ENCODE assay signal across 20 cellular contexts in the genomic region with DNA sequence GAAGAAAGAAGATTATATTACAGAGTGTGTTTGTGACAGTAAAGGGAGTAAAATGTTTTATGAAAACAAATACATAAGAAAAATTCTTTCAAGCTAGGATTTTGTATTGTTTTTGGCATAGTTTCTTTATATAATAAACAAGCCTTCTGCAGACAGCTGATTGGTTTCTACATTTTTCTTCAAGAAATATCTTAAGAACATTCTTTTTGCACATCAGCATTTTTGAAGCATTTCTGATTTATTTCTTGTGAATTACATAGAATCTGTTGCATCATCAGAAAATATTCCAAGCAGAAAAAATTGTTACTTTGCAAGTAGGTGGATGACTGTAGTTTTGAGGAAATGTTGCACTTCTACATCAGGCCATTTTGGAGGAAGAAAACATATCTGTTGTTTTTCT.
"Had no signal": no experiment of that assay in that cellular context is flagged by ENCODE, and none has a peak within 500 bp of the region (broad histone marks: within the 10 kb centered on the region; RNA-seq: fewer than 3 reads in every experiment).

No MANE protein-coding gene starts in this region.

- H3K27me3 ChIP-seq: gastroesophageal sphincter, heart right ventricle, left lung, neutrophil had no signal

- H3K4me3 ChIP-seq: gastroesophageal sphincter, heart right ventricle, left lung, mucosa of descending colon had no signal

- H3K4me1 ChIP-seq: gastroesophageal sphincter, heart right ventricle, left lung, parathyroid adenoma had no signal

- H3K36me3 Mint-ChIP-seq: activated CD8-positive, alpha-beta memory T cell treated with anti-CD3 and anti-CD28 coated beads, Interleukin-2, amount 10 ng/mL, durations not matched to agents 7 days and 5 days; activated naive CD4-positive, alpha-beta T cell treated with anti-CD3 and anti-CD28 coated beads, Interleukin-2, amount 10 ng/mL, durations not matched to agents 7 days and 5 days; memory B cell; naive thymus-derived CD8-positive, alpha-beta T cell; stimulated activated effector memory CD8-positive, alpha-beta T cell treated with anti-CD3 and anti-CD28 coated beads, Interleukin-12 subunit alpha, Interleukin-12 subunit beta, amount 100 ng/mL, for 72 hours had no signal

- DNase-seq: activated CD4-positive, alpha-beta T cell treated with anti-CD3 and anti-CD28 coated beads, Interleukin-2, amount 50 U/mL, for 48 hours; activated CD4-positive, CD25-positive, alpha-beta regulatory T cell treated with anti-CD3 and anti-CD28 coated beads, Interleukin-2, amount 50 U/mL, for 72 hours; activated CD8-positive, alpha-beta memory T cell treated with anti-CD3 and anti-CD28 coated beads, Interleukin-2, amount 10 ng/mL, durations not matched to agents 7 days and 5 days; activated naive CD4-positive, alpha-beta T cell treated with anti-CD3 and anti-CD28 coated beads, Interleukin-2, amount 10 ng/mL, durations not matched to agents 7 days and 5 days; activated T-cell treated with anti-CD3 and anti-CD28 coated beads, Interleukin-2, amount 50 U/mL, for 1 hour; central memory CD4-positive, alpha-beta T cell; cortex of kidney; effector CD8-positive, alpha-beta T cell; heart right ventricle; left lung; mucosa of descending colon; naive thymus-derived CD8-positive, alpha-beta T cell; stimulated activated CD4-positive, alpha-beta T cell treated with anti-CD3 and anti-CD28 coated beads, Interleukin-12 subunit alpha, Interleukin-12 subunit beta, amount 100 ng/mL, for 4 hours; T-helper 1 cell had no signal

- H3K9me3 ChIP-seq: gastroesophageal sphincter, mucosa of descending colon, neutrophil had no signal

- H3K27ac ChIP-seq: gastroesophageal sphincter, heart right ventricle, left lung, neutrophil, parathyroid adenoma had no signal

- H3K4me1 Mint-ChIP-seq: activated CD8-positive, alpha-beta memory T cell treated with anti-CD3 and anti-CD28 coated beads, Interleukin-2, amount 10 ng/mL, durations not matched to agents 7 days and 5 days; activated naive CD4-positive, alpha-beta T cell treated with anti-CD3 and anti-CD28 coated beads, Interleukin-2, amount 10 ng/mL, durations not matched to agents 7 days and 5 days; memory B cell; naive thymus-derived CD8-positive, alpha-beta T cell; stimulated activated effector memory CD8-positive, alpha-beta T cell treated with anti-CD3 and anti-CD28 coated beads, Interleukin-12 subunit alpha, Interleukin-12 subunit beta, amount 100 ng/mL, for 72 hours had no signal

- H3K79me2 ChIP-seq: parathyroid adenoma had no signal

- H3K9ac ChIP-seq: parathyroid adenoma had no signal

- H3K27ac Mint-ChIP-seq: activated CD8-positive, alpha-beta memory T cell treated with anti-CD3 and anti-CD28 coated beads, Interleukin-2, amount 10 ng/mL, durations not matched to agents 7 days and 5 days; activated naive CD4-positive, alpha-beta T cell treated with anti-CD3 and anti-CD28 coated beads, Interleukin-2, amount 10 ng/mL, durations not matched to agents 7 days and 5 days; activated T-helper 2 cell treated with anti-CD3 and anti-CD28 coated beads, Interferon-gamma antibody, Interleukin-2, Interleukin-4, amounts not matched to agents 10 μg/mL and 5 μg/mL and 100 μg/mL, durations not matched to agents 14 hours and 24 hours and 36 hours; memory B cell; naive thymus-derived CD8-positive, alpha-beta T cell; stimulated activated effector memory CD8-positive, alpha-beta T cell treated with anti-CD3 and anti-CD28 coated beads, Interleukin-12 subunit alpha, Interleukin-12 subunit beta, amount 100 ng/mL, for 72 hours had no signal

- ATAC-seq: activated CD8-positive, alpha-beta memory T cell treated with anti-CD3 and anti-CD28 coated beads, Interleukin-2, amount 10 ng/mL, durations not matched to agents 7 days and 5 days; gastroesophageal sphincter; heart right ventricle; left lung; mucosa of descending colon; naive thymus-derived CD8-positive, alpha-beta T cell; stimulated activated effector memory CD8-positive, alpha-beta T cell treated with anti-CD3 and anti-CD28 coated beads, Interleukin-12 subunit alpha, Interleukin-12 subunit beta, amount 100 ng/mL, for 72 hours had no signal

- H3K36me3 ChIP-seq: gastroesophageal sphincter, heart right ventricle, left lung, neutrophil had no signal

- H2AFZ ChIP-seq: parathyroid adenoma had no signal

- H3K4me3 Mint-ChIP-seq: activated CD8-positive, alpha-beta memory T cell treated with anti-CD3 and anti-CD28 coated beads, Interleukin-2, amount 10 ng/mL, durations not matched to agents 7 days and 5 days; activated naive CD4-positive, alpha-beta T cell treated with anti-CD3 and anti-CD28 coated beads, Interleukin-2, amount 10 ng/mL, durations not matched to agents 7 days and 5 days; memory B cell; naive thymus-derived CD8-positive, alpha-beta T cell; stimulated activated effector memory CD8-positive, alpha-beta T cell treated with anti-CD3 and anti-CD28 coated beads, Interleukin-12 subunit alpha, Interleukin-12 subunit beta, amount 100 ng/mL, for 72 hours had no signal

- H3K27me3 Mint-ChIP-seq: activated CD8-positive, alpha-beta memory T cell treated with anti-CD3 and anti-CD28 coated beads, Interleukin-2, amount 10 ng/mL, durations not matched to agents 7 days and 5 days; activated naive CD4-positive, alpha-beta T cell treated with anti-CD3 and anti-CD28 coated beads, Interleukin-2, amount 10 ng/mL, durations not matched to agents 7 days and 5 days; memory B cell; naive thymus-derived CD8-positive, alpha-beta T cell had no signal
